ENCODE assay signal across 14 cellular contexts in genomic region chr11:120184946-120185677, GRCh38. TPM values are rescaled to one million over a fixed set of nuclear protein-coding genes. Genes with fewer than 3 reads are reported as not detected.
DNase-seq lines count a peak whose midpoint lies in the region; ATAC-seq and TF ChIP-seq lines count a peak whose summit lies in the region.
"Had no signal": no experiment of that assay in that cellular context is flagged by ENCODE, and none has a peak within 500 bp of the region (broad histone marks: within the 10 kb centered on the region; RNA-seq: fewer than 3 reads in every experiment).

No MANE protein-coding gene starts in this region.

- H3K23ac ChIP-seq in IMR-90 (ENCODE audit: low read depth, low read length) = no peak overlapping the region

- POLR2A ChIA-PET in IMR-90 (lab: Charles Lee; ENCODE audit: unreplicated experiment) = no interaction called here

- in situ Hi-C loops in IMR-90 (cut with MboI; ENCODE audit: low sequenced_read_pairs) = no loop called here

- no peak overlapping the region for H3K27ac Mint-ChIP-seq in activated T-helper 2 cell treated with anti-CD3 and anti-CD28 coated beads, Interferon-gamma antibody, Interleukin-2, Interleukin-4, amounts not matched to agents 10 μg/mL and 5 μg/mL and 100 μg/mL, durations not matched to agents 14 hours and 24 hours and 36 hours
- H3K27ac Mint-ChIP-seq: natural killer cell had no signal

- H2BK5ac ChIP-seq in IMR-90 (ENCODE audit: low read depth, low read length, poor library complexity, severe bottlenecking) = no peak overlapping the region

- H2BK20ac ChIP-seq in IMR-90 (ENCODE audit: low read depth, low read length) = no peak overlapping the region

- H2AFZ ChIP-seq in IMR-90 (replicated peaks; ENCODE audit: low read length, poor library complexity) = no peak overlapping the region

- TF ChIP-seq CTCF in IMR-90 (conservative IDR thresholded peaks at IDR 0.05; ENCODE audit: low read depth, low read length) (no peak), esophagus squamous epithelium (IDR thresholded peaks at IDR 0.05) (no peak), lower lobe of right lung (IDR thresholded peaks at IDR 0.05) (no peak), stomach (IDR thresholded peaks at IDR 0.05) (no peak)

- no peak overlapping the region for H2AK5ac ChIP-seq in IMR-90 (ENCODE audit: low read depth, low read length)

- WGBS in IMR-90 (ENCODE audit: extremely low coverage in 2 of 2, insufficient read length in 1 of 2), 2 experiments = no CpG with 5 or more reads among the region's 7 CpGs
- 60 to 67% methylated on average over 1 to 5 of the region's 7 CpGs for WGBS in esophagus squamous epithelium, 2 donors
- 31 to 49% (median 36%) methylated on average over 7 of the region's 7 CpGs for WGBS in stomach, 5 donors

- no peak overlapping the region for H2BK15ac ChIP-seq in IMR-90 (ENCODE audit: low read depth, low read length)

- H3K36me3 ChIP-seq in IMR-90 (ENCODE audit: control insufficient read depth, insufficient read depth, low read length) = no peaks in the 10 kb centered on the region
- H3K36me3 ChIP-seq in esophagus squamous epithelium = no peaks in the 10 kb centered on the region
- H3K36me3 ChIP-seq in lower lobe of right lung = no peaks in the 10 kb centered on the region
- H3K36me3 ChIP-seq in stomach = no peaks in the 10 kb centered on the region
- H3K36me3 ChIP-seq: WERI-Rb-1 had no signal

- TF ChIP-seq RAD21 in IMR-90 (IDR thresholded peaks at IDR 0.05; ENCODE audit: low read length) = no peak

- no TSS peak for BruUV-seq in IMR-90 (replicated peaks; lab: Mats Ljungman, UMichigan)

- H3K27me3 ChIP-seq in IMR-90 (ENCODE audit: control insufficient read depth, insufficient read depth, low read length) = peaks cover 3% of the 10 kb centered on the region; the same call in 1 of the 2 replicates
- no peaks in the 10 kb centered on the region for H3K27me3 ChIP-seq in esophagus squamous epithelium
- H3K27me3 ChIP-seq in lower lobe of right lung (ENCODE audit: low read depth) = no peaks in the 10 kb centered on the region
- H3K27me3 ChIP-seq in stomach = no peaks in the 10 kb centered on the region

- H3K4me1 Mint-ChIP-seq in activated T-helper 2 cell treated with anti-CD3 and anti-CD28 coated beads, Interferon-gamma antibody, Interleukin-2, Interleukin-4, amounts not matched to agents 10 μg/mL and 5 μg/mL and 100 μg/mL, durations not matched to agents 14 hours and 24 hours and 36 hours (ENCODE audit: low read depth) = peaks cover 12% of the 10 kb centered on the region

- DNase-seq in IMR-90 (peak; percentile 48), esophagus squamous epithelium (lab: John Stamatoyannopoulos, UW) (no peak), lower lobe of right lung (no peak), stomach (peak; percentile 63), HK-2 (ENCODE audit: unreplicated experiment) (no peak), NCI-H2196 (lab: John Stamatoyannopoulos, UW; ENCODE audit: unreplicated experiment) (no peak)
- DNase-seq in activated T-helper 2 cell treated with anti-CD3 and anti-CD28 coated beads, Interferon-gamma antibody, Interleukin-2, Interleukin-4, amounts not matched to agents 10 μg/mL and 5 μg/mL and 100 μg/mL, durations not matched to agents 14 hours and 24 hours and 36 hours (ENCODE audit: low spot score) = no peak
- DNase-seq: amygdala, natural killer cell, NCI-H1417 treated with DMSO at 0.1 percent for 48 hours, WERI-Rb-1 had no signal

- no peaks in the 10 kb centered on the region for H3K9me3 ChIP-seq in IMR-90 (ENCODE audit: control insufficient read depth, insufficient read depth, low read length)
- H3K9me3 ChIP-seq in esophagus squamous epithelium = no peaks in the 10 kb centered on the region
- H3K9me3 ChIP-seq in lower lobe of right lung = no peaks in the 10 kb centered on the region
- no peaks in the 10 kb centered on the region for H3K9me3 ChIP-seq in stomach

- CTCF ChIA-PET in IMR-90 (lab: Yijun Ruan, JAX) = no interaction called here

- H3K4ac ChIP-seq in IMR-90 (ENCODE audit: low read depth, low read length) = no peak overlapping the region

- H4K8ac ChIP-seq in IMR-90 (ENCODE audit: low read depth in 2 of 2, low read length in 2 of 2) = no peak overlapping the region

- H3K56ac ChIP-seq in IMR-90 (ENCODE audit: extremely low read depth, insufficient read depth, low read length) = no peak overlapping the region

- no peak overlapping the region for H2AK9ac ChIP-seq in IMR-90 (replicated peaks; ENCODE audit: low read depth, low read length, poor library complexity)

- H3K27me3 Mint-ChIP-seq in activated T-helper 2 cell treated with anti-CD3 and anti-CD28 coated beads, Interferon-gamma antibody, Interleukin-2, Interleukin-4, amounts not matched to agents 10 μg/mL and 5 μg/mL and 100 μg/mL, durations not matched to agents 14 hours and 24 hours and 36 hours (ENCODE audit: low read depth) = peaks cover 13% of the 10 kb centered on the region

- no peaks in the 10 kb centered on the region for H4K20me1 ChIP-seq in IMR-90 (ENCODE audit: insufficient read depth, low read length)

- no peak overlapping the region for H3K9ac ChIP-seq in IMR-90 (ENCODE audit: low read depth, low read length)

- no peak overlapping the region for H3K4me3 ChIP-seq in IMR-90 (ENCODE audit: insufficient read depth, low read depth, low read length)
- H3K4me3 ChIP-seq in esophagus squamous epithelium = peak overlapping the region in 2 of 4 donors; percentile 24 to 32
- no peak overlapping the region for H3K4me3 ChIP-seq in lower lobe of right lung
- peak overlapping the region in 1 of 4 donors; percentile 9 for H3K4me3 ChIP-seq in stomach

- no peak overlapping the region; the same call in 1 of the 2 replicates for H3K14ac ChIP-seq in IMR-90 (replicated peaks; ENCODE audit: low read depth, low read length)

- no peaks in the 10 kb centered on the region for H3K79me1 ChIP-seq in IMR-90 (ENCODE audit: low read depth in 1 of 2, low read length in 2 of 2)

- no peak for TF ChIP-seq POLR2A in IMR-90 (IDR thresholded peaks at IDR 0.05; ENCODE audit: low read depth, low read length)
- no peak for TF ChIP-seq POLR2A in esophagus squamous epithelium (IDR thresholded peaks at IDR 0.05)
- TF ChIP-seq POLR2A in stomach (IDR thresholded peaks at IDR 0.05) = no peak

- H3K4me1 ChIP-seq in IMR-90 (ENCODE audit: control insufficient read depth, insufficient read depth, low read length) = peaks cover 19% of the 10 kb centered on the region
- H3K4me1 ChIP-seq in esophagus squamous epithelium = peaks cover 5 to 76% (median 44%) of the 10 kb centered on the region in 3 donors
- peaks cover 14% of the 10 kb centered on the region for H3K4me1 ChIP-seq in lower lobe of right lung
- H3K4me1 ChIP-seq in stomach = peaks cover 37 to 71% (median 66%) of the 10 kb centered on the region in 4 donors

- dilution Hi-C loops in IMR-90 (cut with HindIII; ENCODE audit: low sequenced_read_pairs, unreplicated experiment) = no loop called here

- no peak overlapping the region for H4K5ac ChIP-seq in IMR-90 (ENCODE audit: low read depth, low read length)

- no peaks in the 10 kb centered on the region for H3K36me3 Mint-ChIP-seq in activated T-helper 2 cell treated with anti-CD3 and anti-CD28 coated beads, Interferon-gamma antibody, Interleukin-2, Interleukin-4, amounts not matched to agents 10 μg/mL and 5 μg/mL and 100 μg/mL, durations not matched to agents 14 hours and 24 hours and 36 hours (ENCODE audit: low read depth)
- H3K36me3 Mint-ChIP-seq: natural killer cell had no signal

- TF ChIP-seq EP300 in stomach (IDR thresholded peaks at IDR 0.05) = no peak

- H3K9me1 ChIP-seq in IMR-90 (ENCODE audit: insufficient read depth, low read length) = 0 out of 2 replicates have a peak, but pooled peaks cover 6% of the 10 kb centered on the region

- H3K9me3 Mint-ChIP-seq in activated T-helper 2 cell treated with anti-CD3 and anti-CD28 coated beads, Interferon-gamma antibody, Interleukin-2, Interleukin-4, amounts not matched to agents 10 μg/mL and 5 μg/mL and 100 μg/mL, durations not matched to agents 14 hours and 24 hours and 36 hours = no peaks in the 10 kb centered on the region
- H3K9me3 Mint-ChIP-seq: natural killer cell had no signal

- ATAC-seq in IMR-90 (ENCODE audit: low read depth) (peak; percentile 61), lower lobe of right lung (peak; percentile 43 to 49), GM18520 (IDR thresholded peaks at IDR 0.05; ENCODE audit: unreplicated experiment) (no peak)
- ATAC-seq: HCT116, natural killer cell had no signal

- H4K91ac ChIP-seq in IMR-90 (ENCODE audit: insufficient read depth, low read depth, low read length) = no peak overlapping the region

- H3K18ac ChIP-seq in IMR-90 (ENCODE audit: low read depth, low read length) = no peak overlapping the region; the same call in 1 of the 2 replicates

- H3K27ac ChIP-seq in IMR-90 (ENCODE audit: insufficient read depth, low read length) = peak overlapping the region; percentile 18; the same call in 1 of the 2 replicates
- H3K27ac ChIP-seq in esophagus squamous epithelium = peak overlapping the region; percentile 26 to 87 (median 78)
- H3K27ac ChIP-seq in lower lobe of right lung = no peak overlapping the region
- peak overlapping the region; percentile 69 to 89 (median 83) for H3K27ac ChIP-seq in stomach
- H3K27ac ChIP-seq: HL-60, WERI-Rb-1 had no signal

- H2BK120ac ChIP-seq in IMR-90 (ENCODE audit: low read depth, low read length) = no peak overlapping the region

- no peak overlapping the region for H3K4me3 Mint-ChIP-seq in activated T-helper 2 cell treated with anti-CD3 and anti-CD28 coated beads, Interferon-gamma antibody, Interleukin-2, Interleukin-4, amounts not matched to agents 10 μg/mL and 5 μg/mL and 100 μg/mL, durations not matched to agents 14 hours and 24 hours and 36 hours (ENCODE audit: low read depth)
- H3K4me3 Mint-ChIP-seq: natural killer cell had no signal

- intact Hi-C loops in IMR-90 (cut with micrococcal nuclease) (no loop called here), esophagus squamous epithelium (cut with DNase I) (no loop called here), lower lobe of right lung (cut with DNase I) (no loop called here), stomach (cut with DNase I; ENCODE audit: low total_unique reads) (no loop called here)
- intact Hi-C loops in activated T-helper 2 cell treated with anti-CD3 and anti-CD28 coated beads, Interferon-gamma antibody, Interleukin-2, Interleukin-4, amounts not matched to agents 10 μg/mL and 5 μg/mL and 100 μg/mL, durations not matched to agents 14 hours and 24 hours and 36 hours (cut with micrococcal nuclease) = no loop called here

- peak overlapping the region; percentile 35; the same call in 1 of the 2 replicates for H3K4me2 ChIP-seq in IMR-90 (ENCODE audit: low read depth, low read length)

RNA-seq across cellular contexts. Expression of gene OAF, which starts 25.7 kb away (rescaled TPM):
- total RNA-seq in IMR-90 (2012; rRNA removed) = 9.9 and 10.8 TPM in 2 replicates
- 42.0 and 53.1 TPM in 2 replicates for polyA plus RNA-seq in IMR-90 (2012; rRNA removed)
- 68.2 and 111 TPM in 2 replicates for polyA plus RNA-seq in IMR-90 (2012; cell fraction: cytosol; rRNA removed)
- polyA plus RNA-seq in IMR-90 (2012; cell fraction: nucleus; rRNA removed; ENCODE audit: low replicate concordance) = 38.8 and 119 TPM in 2 replicates
- 10 to 100 TPM in 3 of 4 donors, 1 to 10 TPM in 1; 7.4 to 49.0 (median 14.3) TPM for total RNA-seq in esophagus squamous epithelium
- total RNA-seq in lower lobe of right lung = 17.8 TPM
- 100 to 1,000 TPM in 2 of 5 donors, 10 to 100 TPM in 3; 23.3 to 380 (median 37.2) TPM for total RNA-seq in stomach
- polyA plus RNA-seq in stomach = 10 to 100 TPM; 17.1 to 30.5 (median 30.2) TPM
- total RNA-seq in activated T-helper 2 cell treated with anti-CD3 and anti-CD28 coated beads, Interferon-gamma antibody, Interleukin-2, Interleukin-4, amounts not matched to agents 10 μg/mL and 5 μg/mL and 100 μg/mL, durations not matched to agents 14 hours and 24 hours and 36 hours = 2.8 and 2.9 TPM in 2 replicates

RNA-seq across cellular contexts. Expression of gene TRIM29, which starts 47.2 kb away (rescaled TPM):
- total RNA-seq in IMR-90 (2012; rRNA removed) (not detected in 2 replicates), esophagus squamous epithelium (1,000 to 10,000 TPM in 1 of 4 donors, 100 to 1,000 TPM in 3; 691 to 1,472 (median 816) TPM), lower lobe of right lung (8.3 TPM), stomach (10 to 100 TPM in 1 of 5 donors, 1 to 10 TPM in 2, not detected in 2; 2.0 to 57.8 (median 2.3) TPM)
- polyA plus RNA-seq in IMR-90 (2012; rRNA removed) (not detected in 2 replicates), stomach (100 to 1,000 TPM in 1 of 3 donors, 1 to 10 TPM in 2; 1.4 to 287 (median 1.7) TPM)
- not detected in 2 replicates for polyA plus RNA-seq in IMR-90 (2012; cell fraction: cytosol; rRNA removed)
- polyA plus RNA-seq in IMR-90 (2012; cell fraction: nucleus; rRNA removed; ENCODE audit: low replicate concordance) = not detected in 2 replicates
- total RNA-seq in activated T-helper 2 cell treated with anti-CD3 and anti-CD28 coated beads, Interferon-gamma antibody, Interleukin-2, Interleukin-4, amounts not matched to agents 10 μg/mL and 5 μg/mL and 100 μg/mL, durations not matched to agents 14 hours and 24 hours and 36 hours = not detected in 2 replicates
- total RNA-seq: natural killer cell had no signal

RNA-seq across cellular contexts. Expression of gene POU2F3, which starts 54.8 kb away (rescaled TPM):
- total RNA-seq in IMR-90 (2012; rRNA removed) = under 0.01 TPM in 1 of 2 replicates, not detected in the other
- polyA plus RNA-seq in IMR-90 (2012; rRNA removed) = 0.09 and 0.14 TPM in 2 replicates
- 0.08 TPM in 1 of 2 replicates, not detected in the other for polyA plus RNA-seq in IMR-90 (2012; cell fraction: cytosol; rRNA removed)
- 0.02 and 0.06 TPM in 2 replicates for polyA plus RNA-seq in IMR-90 (2012; cell fraction: nucleus; rRNA removed; ENCODE audit: low replicate concordance)
- 1 to 10 TPM in 3 of 4 donors, not detected in 1; 1.1 to 2.9 (median 1.5) TPM for total RNA-seq in esophagus squamous epithelium
- 4.6 TPM for total RNA-seq in lower lobe of right lung
- total RNA-seq in stomach = 1 to 10 TPM in 2 of 5 donors, under 1 TPM in 1, not detected in 2; 0.18 to 1.9 (median 1.3) TPM
- polyA plus RNA-seq in stomach = 1 to 10 TPM in 2 of 3 donors, under 1 TPM in 1; 0.75 to 1.5 (median 1.3) TPM
- total RNA-seq in activated T-helper 2 cell treated with anti-CD3 and anti-CD28 coated beads, Interferon-gamma antibody, Interleukin-2, Interleukin-4, amounts not matched to agents 10 μg/mL and 5 μg/mL and 100 μg/mL, durations not matched to agents 14 hours and 24 hours and 36 hours = not detected in 2 replicates
- total RNA-seq: natural killer cell had no signal

Comparison
In these comparisons a context has a peak if more than half of its experiments do, and no peak if none do; other contexts are left out.
1. DNase-seq: peak in IMR-90 (single experiment) and stomach (single experiment); none in esophagus squamous epithelium (single experiment), lower lobe of right lung (single experiment), activated T-helper 2 cell treated with anti-CD3 and anti-CD28 coated beads, Interferon-gamma antibody, Interleukin-2, Interleukin-4, amounts not matched to agents 10 μg/mL and 5 μg/mL and 100 μg/mL, durations not matched to agents 14 hours and 24 hours and 36 hours (single experiment), HK-2 (single experiment) and NCI-H2196 (single experiment).
2. RNA of gene TRIM29, which starts 47.2 kb away (total RNA-seq): 691 to 1,472 TPM in esophagus squamous epithelium; 8.3 TPM in lower lobe of right lung (single experiment), 2.0 to 57.8 TPM in stomach, not detected in IMR-90 and not detected in activated T-helper 2 cell treated with anti-CD3 and anti-CD28 coated beads, Interferon-gamma antibody, Interleukin-2, Interleukin-4, amounts not matched to agents 10 μg/mL and 5 μg/mL and 100 μg/mL, durations not matched to agents 14 hours and 24 hours and 36 hours; every median in the first group is over 10 times any median in the second.